In the genomic region with DNA sequence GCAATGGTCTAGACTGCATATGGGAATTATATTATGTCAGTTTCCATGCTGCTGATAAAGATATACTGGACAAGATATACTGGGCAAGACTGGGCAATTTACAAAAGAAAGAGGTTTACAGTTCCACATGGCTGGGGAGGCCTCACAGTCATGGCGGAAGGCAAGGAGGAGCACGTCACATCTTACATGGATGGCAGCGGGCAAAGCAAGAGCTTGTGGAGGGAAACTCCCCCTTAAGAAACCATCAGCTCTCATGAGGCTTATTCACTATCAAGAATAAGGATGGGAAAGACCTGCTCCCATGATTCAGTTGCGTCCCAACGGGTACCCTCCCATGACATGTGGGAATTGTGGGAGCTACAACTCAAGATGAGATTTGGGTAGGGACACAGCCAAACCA, we compare ENCODE assay signal across 31 cellular contexts.
"Had no signal": no experiment of that assay in that cellular context is flagged by ENCODE, and none has a peak within 500 bp of the region (broad histone marks: within the 10 kb centered on the region; RNA-seq: fewer than 3 reads in every experiment).

No MANE protein-coding gene starts in this region.

- DNase-seq: activated CD4-positive, alpha-beta memory T cell treated with anti-CD3 and anti-CD28 coated beads for 36 hours; activated CD4-positive, alpha-beta T cell treated with anti-CD3 and anti-CD28 coated beads for 36 hours; activated CD4-positive, CD25-positive, alpha-beta regulatory T cell; activated CD4-positive, CD25-positive, alpha-beta regulatory T cell treated with anti-CD3 and anti-CD28 coated beads, Interleukin-2, amount 50 U/mL, for 72 hours; activated CD8-positive, alpha-beta memory T cell treated with anti-CD3 and anti-CD28 coated beads, Interleukin-2, amount 10 ng/mL, durations not matched to agents 7 days and 5 days; activated CD8-positive, alpha-beta memory T cell treated with anti-CD3 and anti-CD28 coated beads, Interleukin-2, amount 50 U/mL, for 4 hours; activated CD8-positive, alpha-beta T cell treated with anti-CD3 and anti-CD28 coated beads, Interleukin-2, amount 10 ng/mL, durations not matched to agents 7 days and 5 days; activated effector memory CD4-positive, alpha-beta T cell treated with anti-CD3 and anti-CD28 coated beads, Interleukin-2, amount 50 U/mL, for 16 hours; activated naive CD4-positive, alpha-beta T cell treated with anti-CD3 and anti-CD28 coated beads for 36 hours; activated naive CD8-positive, alpha-beta T cell treated with anti-CD3 and anti-CD28 coated beads for 36 hours; activated naive CD8-positive, alpha-beta T cell treated with anti-CD3 and anti-CD28 coated beads, Interleukin-2, amount 50 U/mL, for 24 hours; activated T-cell treated with anti-CD3 and anti-CD28 coated beads, Interleukin-2, amount 50 U/mL, for 1 hour; activated T-cell treated with anti-CD3 and anti-CD28 coated beads, Interleukin-2, amount 50 U/mL, for 48 hours; adrenal gland; amygdala; aorta; body of pancreas; caudate nucleus; cerebellar nuclear complex; colonic mucosa; effector CD8-positive, alpha-beta T cell; endodermal cell; erythroblast; foreskin keratinocyte; gastrocnemius medialis; glutamatergic neuron; heart left ventricle; T-helper 1 cell; T-helper 17 cell; T1000 had no signal

- H3K4me1 ChIP-seq: adrenal gland, colonic mucosa, esophagus muscularis mucosa, foreskin keratinocyte, heart left ventricle had no signal

- H3K27ac ChIP-seq: adrenal gland, body of pancreas, colonic mucosa, esophagus muscularis mucosa, foreskin keratinocyte, heart left ventricle had no signal

- H3K4me3 ChIP-seq: adrenal gland, body of pancreas, colonic mucosa, esophagus muscularis mucosa, gastrocnemius medialis, heart left ventricle had no signal

- ATAC-seq: activated CD8-positive, alpha-beta memory T cell treated with anti-CD3 and anti-CD28 coated beads, Interleukin-2, amount 10 ng/mL, durations not matched to agents 7 days and 5 days; activated naive CD8-positive, alpha-beta T cell treated with anti-CD3 and anti-CD28 coated beads, Interleukin-2, amount 50 U/mL, for 24 hours; body of pancreas; foreskin keratinocyte; gastrocnemius medialis; heart left ventricle; T-helper 17 cell had no signal

- H3K27me3 ChIP-seq: adrenal gland, body of pancreas, colonic mucosa, esophagus muscularis mucosa, foreskin keratinocyte, gastrocnemius medialis, heart left ventricle had no signal

- H3K9me3 ChIP-seq: adrenal gland, body of pancreas, colonic mucosa, esophagus muscularis mucosa, gastrocnemius medialis, heart left ventricle had no signal
